Comparison of ENCODE assay signal across 1 cellular context in genomic region chrX:49761481-49761880, GRCh38.
TF ChIP-seq lines count a peak whose summit lies in the region.

No MANE protein-coding gene starts in this region.

TF ChIP-seq in WTC11, 78 proteins besides CTCF, POLR2A, EP300 and RAD21 (continued from another document):
- TF ChIP-seq FOXP4 (CRISPR knock-in tag; IDR thresholded peaks at IDR 0.05): no peak
